Comparison of ENCODE assay signal across 25 cellular contexts in genomic region chr2:200439981-200440380, GRCh38.
"Had no signal": no experiment of that assay in that cellular context is flagged by ENCODE, and none has a peak within 500 bp of the region (broad histone marks: within the 10 kb centered on the region; RNA-seq: fewer than 3 reads in every experiment).

No MANE protein-coding gene starts in this region.

- H2AFZ ChIP-seq: neural progenitor cell had no signal

- H3K4me2 ChIP-seq: neural progenitor cell had no signal

- H3K36me3 ChIP-seq: breast epithelium, neural progenitor cell had no signal

- H3K4me3 ChIP-seq: breast epithelium, coronary artery, dorsolateral prefrontal cortex, gastrocnemius medialis, left ventricle myocardium inferior, lung, neural progenitor cell, right atrium auricular region, tibial nerve had no signal

- DNase-seq: activated CD4-positive, alpha-beta memory T cell treated with anti-CD3 and anti-CD28 coated beads for 36 hours; activated CD4-positive, alpha-beta T cell treated with anti-CD3 and anti-CD28 coated beads, Interleukin-2, amount 10 ng/mL, durations not matched to agents 24 days and 14 days; activated CD4-positive, CD25-positive, alpha-beta regulatory T cell treated with anti-CD3 and anti-CD28 coated beads, Interleukin-2, amount 50 U/mL, for 72 hours; activated CD8-positive, alpha-beta memory T cell treated with anti-CD3 and anti-CD28 coated beads, Interleukin-2, amount 50 U/mL, for 48 hours; activated gamma-delta T cell; activated naive CD4-positive, alpha-beta T cell treated with anti-CD3 and anti-CD28 coated beads, Interleukin-2, amount 10 ng/mL, durations not matched to agents 7 days and 5 days; activated naive CD8-positive, alpha-beta T cell treated with anti-CD3 and anti-CD28 coated beads, Interleukin-2, amount 10 ng/mL, durations not matched to agents 7 days and 5 days; activated T-cell treated with anti-CD3 and anti-CD28 coated beads, Interleukin-2, amount 50 U/mL, for 24 hours; effector memory CD8-positive, alpha-beta T cell; erythroblast; gastrocnemius medialis; glutamatergic neuron; left ventricle myocardium inferior; mesendoderm; natural killer cell; occipital lobe; stimulated activated CD4-positive, alpha-beta T cell treated with anti-CD3 and anti-CD28 coated beads, Interleukin-15, amount 100 ng/mL, for 24 hours; stimulated activated naive CD4-positive, alpha-beta T cell had no signal

- H3K27me3 ChIP-seq: breast epithelium, dorsolateral prefrontal cortex, gastrocnemius medialis, neural progenitor cell, right atrium auricular region, tibial nerve had no signal

- ATAC-seq: effector memory CD8-positive, alpha-beta T cell; gastrocnemius medialis; natural killer cell had no signal

- H3K9me3 ChIP-seq: breast epithelium, gastrocnemius medialis, left ventricle myocardium inferior, right atrium auricular region, tibial nerve had no signal

- H3K9ac ChIP-seq: neural progenitor cell had no signal

- H3K4me1 ChIP-seq: breast epithelium, gastrocnemius medialis, right atrium auricular region had no signal

- H3K27ac ChIP-seq: breast epithelium, coronary artery, gastrocnemius medialis, left ventricle myocardium inferior, neural progenitor cell, right atrium auricular region, tibial nerve had no signal
